ENCODE assay signal across 32 cellular contexts in the genomic region with DNA sequence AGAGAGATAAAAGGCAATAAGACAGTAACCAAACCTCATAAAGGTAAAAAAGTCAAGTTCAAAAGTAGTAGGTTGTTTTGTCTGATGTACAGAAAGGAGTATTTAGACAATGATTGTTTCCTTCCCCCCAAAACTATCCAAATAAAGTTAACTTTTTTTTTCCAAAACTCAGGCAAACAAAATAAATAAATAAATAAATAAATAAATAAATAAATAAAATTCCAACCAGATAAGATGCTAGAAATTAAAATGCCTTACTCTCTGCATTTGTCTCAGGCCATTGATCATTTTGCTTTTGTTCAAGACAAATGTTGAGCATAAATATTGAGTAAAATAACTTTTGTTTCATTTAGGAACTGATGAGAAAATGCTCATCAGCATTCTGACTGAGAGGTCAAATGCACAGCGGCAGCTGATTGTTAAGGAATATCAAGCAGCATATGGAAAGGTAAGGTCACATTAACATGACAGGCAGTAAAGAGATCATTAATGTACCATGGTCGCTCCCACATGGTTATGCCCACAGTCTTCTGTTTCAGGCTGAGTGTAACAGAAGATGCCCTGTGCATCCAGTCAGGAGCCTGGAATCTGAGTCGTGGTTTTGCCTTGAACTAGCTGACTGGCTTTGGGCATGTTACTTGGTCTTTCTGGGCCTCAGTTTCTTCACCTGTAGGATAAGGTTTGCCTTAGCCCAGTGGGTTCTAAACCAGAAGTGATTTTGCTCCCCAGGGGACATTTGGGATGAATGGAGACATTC. TPM values are rescaled to one million over a fixed set of nuclear protein-coding genes. Genes with fewer than 3 reads are reported as not detected.
"Had no signal": no experiment of that assay in that cellular context is flagged by ENCODE, and none has a peak within 500 bp of the region (broad histone marks: within the 10 kb centered on the region; RNA-seq: fewer than 3 reads in every experiment).

No MANE protein-coding gene starts in this region.

- H3K36me3 ChIP-seq: ovary, right lobe of liver, suprapubic skin, transverse colon, upper lobe of right lung, uterus had no signal

- H3K4me1 ChIP-seq: esophagus muscularis mucosa, foreskin keratinocyte, gastroesophageal sphincter, lower lobe of right lung, right lobe of liver, suprapubic skin, transverse colon, upper lobe of right lung, uterus had no signal

- H3K4me2 ChIP-seq: smooth muscle cell had no signal

- H3K36me3 Mint-ChIP-seq: immature natural killer cell; naive thymus-derived CD8-positive, alpha-beta T cell had no signal

- H3K4me3 ChIP-seq: coronary artery, esophagus muscularis mucosa, gastroesophageal sphincter, heart left ventricle, lower lobe of right lung, ovary, right lobe of liver, smooth muscle cell, suprapubic skin, transverse colon, upper lobe of right lung, uterus had no signal

- ATAC-seq: foreskin keratinocyte; gastroesophageal sphincter; heart left ventricle; left colon; left ventricle myocardium superior; lower lobe of right lung; naive thymus-derived CD8-positive, alpha-beta T cell; right lobe of liver; stimulated activated naive CD8-positive, alpha-beta T cell treated with anti-CD3 and anti-CD28 coated beads, Interleukin-15, amount 100 ng/mL, for 72 hours; upper lobe of right lung had no signal

- H3K4me3 Mint-ChIP-seq: immature natural killer cell; naive thymus-derived CD8-positive, alpha-beta T cell; nephron progenitor cell; stimulated activated naive CD8-positive, alpha-beta T cell treated with anti-CD3 and anti-CD28 coated beads, Interleukin-15, amount 100 ng/mL, for 72 hours had no signal

- H3K27ac Mint-ChIP-seq: immature natural killer cell; naive thymus-derived CD8-positive, alpha-beta T cell; nephron progenitor cell; stimulated activated naive CD8-positive, alpha-beta T cell treated with anti-CD3 and anti-CD28 coated beads, Interleukin-15, amount 100 ng/mL, for 72 hours had no signal

- DNase-seq: dermis blood vessel endothelial cell; effector memory CD4-positive, alpha-beta T cell; foreskin keratinocyte; heart left ventricle; hypothalamus; immature natural killer cell; islet precursor cell; kidney glomerular epithelial cell; left colon; left ventricle myocardium superior; lower lobe of right lung; naive thymus-derived CD8-positive, alpha-beta T cell; nephron progenitor cell; occipital lobe; ovary; posterior cingulate gyrus; retina; right lobe of liver; stimulated activated CD4-positive, alpha-beta T cell treated with anti-CD3 and anti-CD28 coated beads, Interleukin-12 subunit alpha, Interleukin-12 subunit beta, amount 100 ng/mL, for 4 hours; stimulated activated CD4-positive, alpha-beta T cell treated with anti-CD3 and anti-CD28 coated beads, Interleukin-1b, Interleukin-23, amount 100 ng/mL, for 48 hours; stimulated activated CD4-positive, alpha-beta T cell treated with anti-CD3 and anti-CD28 coated beads, Interleukin-4, amount 100 ng/mL, for 1 hour; stimulated activated CD8-positive, alpha-beta memory T cell treated with anti-CD3 and anti-CD28 coated beads, Interleukin-4, amount 100 ng/mL, for 48 hours; stimulated activated naive CD4-positive, alpha-beta T cell; stimulated activated naive CD8-positive, alpha-beta T cell treated with anti-CD3 and anti-CD28 coated beads, Interleukin-15, amount 100 ng/mL, for 72 hours; transverse colon; upper lobe of right lung; uterus had no signal

- H3K9me3 Mint-ChIP-seq: nephron progenitor cell had no signal

- H3K27me3 ChIP-seq: esophagus muscularis mucosa, foreskin keratinocyte, gastroesophageal sphincter, heart left ventricle, ovary, right lobe of liver, suprapubic skin, transverse colon, upper lobe of right lung, uterus had no signal

- H3K27ac ChIP-seq: coronary artery, esophagus muscularis mucosa, foreskin keratinocyte, gastroesophageal sphincter, heart left ventricle, lower lobe of right lung, ovary, right lobe of liver, suprapubic skin, transverse colon, upper lobe of right lung, uterus had no signal

- H3K27me3 Mint-ChIP-seq: stimulated activated naive CD8-positive, alpha-beta T cell treated with anti-CD3 and anti-CD28 coated beads, Interleukin-15, amount 100 ng/mL, for 72 hours had no signal

- H3K9me3 ChIP-seq: esophagus muscularis mucosa, gastroesophageal sphincter, heart left ventricle, lower lobe of right lung, ovary, right lobe of liver, suprapubic skin, transverse colon, upper lobe of right lung, uterus had no signal

- H3K4me1 Mint-ChIP-seq: immature natural killer cell; naive thymus-derived CD8-positive, alpha-beta T cell; nephron progenitor cell; stimulated activated naive CD8-positive, alpha-beta T cell treated with anti-CD3 and anti-CD28 coated beads, Interleukin-15, amount 100 ng/mL, for 72 hours had no signal

RNA-seq across cellular contexts. Expression of a gene that starts 27.3 kb away (rescaled TPM):
- total RNA-seq: naive thymus-derived CD8-positive, alpha-beta T cell had no signal
- polyA plus RNA-seq: immature natural killer cell; naive thymus-derived CD8-positive, alpha-beta T cell had no signal
